ENCODE assay signal across 8 cellular contexts in genomic region chr14:72962829-72963312, GRCh38. TPM values are rescaled to one million over a fixed set of nuclear protein-coding genes. Genes with fewer than 3 reads are reported as not detected.
DNase-seq lines count a peak whose midpoint lies in the region; FAIRE-seq and TF ChIP-seq lines count a peak whose summit lies in the region.
"Had no signal": no experiment of that assay in that cellular context is flagged by ENCODE, and none has a peak within 500 bp of the region (broad histone marks: within the 10 kb centered on the region; RNA-seq: fewer than 3 reads in every experiment).

No MANE protein-coding gene starts in this region.

- no peak overlapping the region for H3K4ac ChIP-seq in mesendoderm (ENCODE audit: low read depth, low read length)

- no peak overlapping the region for H3K27ac ChIP-seq in mesendoderm (ENCODE audit: low read depth, low read length)
- H3K27ac ChIP-seq in esophagus muscularis mucosa (replicated peaks in 1 of 4), result no peak overlapping the region
- H3K27ac ChIP-seq in coronary artery, result no peak overlapping the region

- H3K4me3 ChIP-seq in mesendoderm (ENCODE audit: low read length), result no peak overlapping the region
- no peak overlapping the region for H3K4me3 ChIP-seq in esophagus muscularis mucosa
- H3K4me3 ChIP-seq in coronary artery, result no peak overlapping the region

- H3K36me3 ChIP-seq in mesendoderm (ENCODE audit: control insufficient read depth, insufficient read depth, low read length) (peaks cover 5% of the 10 kb centered on the region), esophagus muscularis mucosa (peaks cover 7 to 50% (median 35%) of the 10 kb centered on the region in 4 donors)

- H2BK120ac ChIP-seq in mesendoderm (ENCODE audit: low read depth, low read length), result no peak overlapping the region

- H4K8ac ChIP-seq in mesendoderm (ENCODE audit: low read depth, low read length), result no peak overlapping the region

- DNase-seq in GM03348 (ENCODE audit: low spot score) (peak; percentile 23), NCI-H1105 treated with DMSO at 0.1 percent for 48 hours (lab: John Stamatoyannopoulos, UW) (peak; percentile 66), amniotic stem cell (lab: John Stamatoyannopoulos, UW) (peak; percentile 44), mesendoderm (peak; percentile 86), esophagus muscularis mucosa (ENCODE audit: extremely low spot score) (no peak), coronary artery (ENCODE audit: low spot score) (no peak), frontal cortex (ENCODE audit: low spot score in 2 of 2) (no peak)
- DNase-seq: Kasumi-1 had no signal

- H3K23ac ChIP-seq in mesendoderm (ENCODE audit: low read length), result no peak overlapping the region

- H3K56ac ChIP-seq in mesendoderm (ENCODE audit: low read length), result no peak overlapping the region

- intact Hi-C loops in esophagus muscularis mucosa (cut with DNase I), result no loop called here

- H4K5ac ChIP-seq in mesendoderm (ENCODE audit: low read length), result no peak overlapping the region

- no peaks in the 10 kb centered on the region for H3K79me1 ChIP-seq in mesendoderm (ENCODE audit: low read length)

- no peak overlapping the region for H2AK5ac ChIP-seq in mesendoderm (ENCODE audit: low read length)

- no peak for TF ChIP-seq CTCF in esophagus muscularis mucosa (IDR thresholded peaks at IDR 0.05)
- no peak for TF ChIP-seq CTCF in coronary artery (IDR thresholded peaks at IDR 0.05)

- H3K9me3 ChIP-seq in esophagus muscularis mucosa, result no peaks in the 10 kb centered on the region

- H3K9ac ChIP-seq in mesendoderm (ENCODE audit: low read length), result no peak overlapping the region

- no peak overlapping the region for H3K18ac ChIP-seq in mesendoderm (ENCODE audit: low read length)

- no CpG with 5 or more reads among the region's 6 CpGs for WGBS in mesendoderm (ENCODE audit: extremely low coverage, insufficient coverage, low lambda C conversion rate)
- WGBS in esophagus muscularis mucosa, result 66% methylated on average over 6 of the region's 6 CpGs

- no peaks in the 10 kb centered on the region for H3K79me2 ChIP-seq in mesendoderm (ENCODE audit: control insufficient read depth, insufficient read depth, low read length)

- no peaks in the 10 kb centered on the region for H3K4me1 ChIP-seq in mesendoderm (ENCODE audit: control insufficient read depth, low read depth, low read length)
- H3K4me1 ChIP-seq in esophagus muscularis mucosa, result no peaks in the 10 kb centered on the region

- no peak overlapping the region for H2BK5ac ChIP-seq in mesendoderm (ENCODE audit: low read length)

- FAIRE-seq in frontal cortex (lab: Jason Lieb, UNC), result no peak

- no peak for TF ChIP-seq POLR2A in esophagus muscularis mucosa (IDR thresholded peaks at IDR 0.05; ENCODE audit: low read depth)

- H3K4me2 ChIP-seq in mesendoderm (ENCODE audit: low read length), result no peak overlapping the region

- H2BK15ac ChIP-seq in mesendoderm (replicated peaks; ENCODE audit: low read depth), result no peak overlapping the region

- H3K27me3 ChIP-seq in mesendoderm (ENCODE audit: insufficient read depth, low read length, poor library complexity) (no peaks in the 10 kb centered on the region), esophagus muscularis mucosa (no peaks in the 10 kb centered on the region)

- TF ChIP-seq EP300 in esophagus muscularis mucosa (IDR thresholded peaks at IDR 0.05), result no peak

RNA-seq across cellular contexts. Expression of gene DCAF4, which starts 36.6 kb away (rescaled TPM):
- polyA plus RNA-seq in mesendoderm (2013, experiment 1 of 2), result 32.2 TPM
- 31.6 TPM for polyA plus RNA-seq in mesendoderm (2013, experiment 2 of 2)
- total RNA-seq in esophagus muscularis mucosa (10 to 100 TPM; 10.9 to 18.7 (median 14.7) TPM), frontal cortex (9.4 TPM)

Comparison
In these comparisons a context has a peak if more than half of its experiments do, and no peak if none do; other contexts are left out.
1. DNase-seq: peak in GM03348 (single experiment), NCI-H1105 treated with DMSO at 0.1 percent for 48 hours (single experiment), amniotic stem cell (single experiment) and mesendoderm (single experiment); none in esophagus muscularis mucosa (single experiment), coronary artery (single experiment) and frontal cortex (0 of 2).